35 cellular contexts compared by ENCODE assay signal in genomic region chr3:33246786-33247185, GRCh38.
"Had no signal": no experiment of that assay in that cellular context is flagged by ENCODE, and none has a peak within 500 bp of the region (broad histone marks: within the 10 kb centered on the region; RNA-seq: fewer than 3 reads in every experiment).

No MANE protein-coding gene starts in this region.

- H3K4me3 ChIP-seq: MG63 had no signal

- H3K9me3 ChIP-seq: MG63 had no signal

- H3K27me3 ChIP-seq: MG63 had no signal

- H3K36me3 ChIP-seq: MG63 had no signal

- DNase-seq: Karpas-422, Kasumi-1, MG63, MM.1S, MV-4-11, NCI-H1048, NCI-H1092, NCI-H1092 treated with DMSO at 0.1 percent for 48 hours, NCI-H1105, NCI-H1105 treated with DMSO at 0.1 percent for 48 hours, NCI-H1417, NCI-H1417 treated with DMSO at 0.1 percent for 48 hours, NCI-H1436, NCI-H1436 treated with DMSO at 0.1 percent for 48 hours, NCI-H146, NCI-H1694, NCI-H1694 treated with DMSO at 0.1 percent for 48 hours, NCI-H187, NCI-H187 treated with DMSO at 0.1 percent for 48 hours, NCI-H1930, NCI-H2029, NCI-H2029 treated with DMSO at 0.1 percent for 48 hours, NCI-H2081, NCI-H2081 treated with DMSO at 0.1 percent for 48 hours, NCI-H2107, NCI-H2171, NCI-H2171 treated with DMSO at 0.1 percent for 48 hours, NCI-H2227 treated with DMSO at 0.1 percent for 48 hours, NCI-H226, NCI-H345, NCI-H446, NCI-H446 treated with DMSO at 0.1 percent for 48 hours, NCI-H510A, NCI-H510A treated with DMSO at 0.1 percent for 48 hours, NCI-H524 had no signal
